In genomic region chr10:69216577-69217118, GRCh38 we compare ENCODE assay signal across 1 cellular context.
TF ChIP-seq lines count a peak whose summit lies in the region.

No MANE protein-coding gene starts in this region.

TF ChIP-seq in HepG2, 621 proteins besides CTCF, POLR2A, EP300 and RAD21:
- TF ChIP-seq ZNF3 (CRISPR knock-in tag; IDR thresholded peaks at IDR 0.05): no peak
- no peak for TF ChIP-seq HMGXB3 (CRISPR knock-in tag; IDR thresholded peaks at IDR 0.05; ENCODE audit: borderline replicate concordance)
- TF ChIP-seq, protein P1, sequence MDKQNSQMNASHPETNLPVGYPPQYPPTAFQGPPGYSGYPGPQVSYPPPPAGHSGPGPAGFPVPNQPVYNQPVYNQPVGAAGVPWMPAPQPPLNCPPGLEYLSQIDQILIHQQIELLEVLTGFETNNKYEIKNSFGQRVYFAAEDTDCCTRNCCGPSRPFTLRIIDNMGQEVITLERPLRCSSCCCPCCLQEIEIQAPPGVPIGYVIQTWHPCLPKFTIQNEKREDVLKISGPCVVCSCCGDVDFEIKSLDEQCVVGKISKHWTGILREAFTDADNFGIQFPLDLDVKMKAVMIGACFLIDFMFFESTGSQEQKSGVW (CRISPR knock-in tag; IDR thresholded peaks at IDR 0.05; ENCODE audit: borderline replicate concordance): no peak
- TF ChIP-seq JARID2 (CRISPR knock-in tag; IDR thresholded peaks at IDR 0.05; ENCODE audit: insufficient replicate concordance): no peak
- TF ChIP-seq, protein P2, sequence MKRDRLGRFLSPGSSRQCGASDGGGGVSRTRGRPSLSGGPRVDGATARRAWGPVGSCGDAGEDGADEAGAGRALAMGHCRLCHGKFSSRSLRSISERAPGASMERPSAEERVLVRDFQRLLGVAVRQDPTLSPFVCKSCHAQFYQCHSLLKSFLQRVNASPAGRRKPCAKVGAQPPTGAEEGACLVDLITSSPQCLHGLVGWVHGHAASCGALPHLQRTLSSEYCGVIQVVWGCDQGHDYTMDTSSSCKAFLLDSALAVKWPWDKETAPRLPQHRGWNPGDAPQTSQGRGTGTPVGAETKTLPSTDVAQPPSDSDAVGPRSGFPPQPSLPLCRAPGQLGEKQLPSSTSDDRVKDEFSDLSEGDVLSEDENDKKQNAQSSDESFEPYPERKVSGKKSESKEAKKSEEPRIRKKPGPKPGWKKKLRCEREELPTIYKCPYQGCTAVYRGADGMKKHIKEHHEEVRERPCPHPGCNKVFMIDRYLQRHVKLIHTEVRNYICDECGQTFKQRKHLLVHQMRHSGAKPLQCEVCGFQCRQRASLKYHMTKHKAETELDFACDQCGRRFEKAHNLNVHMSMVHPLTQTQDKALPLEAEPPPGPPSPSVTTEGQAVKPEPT (CRISPR knock-in tag; IDR thresholded peaks at IDR 0.05; ENCODE audit: low read depth): no peak
- TF ChIP-seq, protein P3, sequence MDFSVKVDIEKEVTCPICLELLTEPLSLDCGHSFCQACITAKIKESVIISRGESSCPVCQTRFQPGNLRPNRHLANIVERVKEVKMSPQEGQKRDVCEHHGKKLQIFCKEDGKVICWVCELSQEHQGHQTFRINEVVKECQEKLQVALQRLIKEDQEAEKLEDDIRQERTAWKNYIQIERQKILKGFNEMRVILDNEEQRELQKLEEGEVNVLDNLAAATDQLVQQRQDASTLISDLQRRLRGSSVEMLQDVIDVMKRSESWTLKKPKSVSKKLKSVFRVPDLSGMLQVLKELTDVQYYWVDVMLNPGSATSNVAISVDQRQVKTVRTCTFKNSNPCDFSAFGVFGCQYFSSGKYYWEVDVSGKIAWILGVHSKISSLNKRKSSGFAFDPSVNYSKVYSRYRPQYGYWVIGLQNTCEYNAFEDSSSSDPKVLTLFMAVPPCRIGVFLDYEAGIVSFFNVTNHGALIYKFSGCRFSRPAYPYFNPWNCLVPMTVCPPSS (IDR thresholded peaks at IDR 0.05): no peak
- TF ChIP-seq MAFG (CRISPR knock-in tag; IDR thresholded peaks at IDR 0.05): no peak
- TF ChIP-seq ZNF776 (CRISPR knock-in tag; IDR thresholded peaks at IDR 0.05): no peak
TF ChIP-seq in HepG2: peak in this region for 0.
